Comparison of ENCODE assay signal across 29 cellular contexts in the genomic region with DNA sequence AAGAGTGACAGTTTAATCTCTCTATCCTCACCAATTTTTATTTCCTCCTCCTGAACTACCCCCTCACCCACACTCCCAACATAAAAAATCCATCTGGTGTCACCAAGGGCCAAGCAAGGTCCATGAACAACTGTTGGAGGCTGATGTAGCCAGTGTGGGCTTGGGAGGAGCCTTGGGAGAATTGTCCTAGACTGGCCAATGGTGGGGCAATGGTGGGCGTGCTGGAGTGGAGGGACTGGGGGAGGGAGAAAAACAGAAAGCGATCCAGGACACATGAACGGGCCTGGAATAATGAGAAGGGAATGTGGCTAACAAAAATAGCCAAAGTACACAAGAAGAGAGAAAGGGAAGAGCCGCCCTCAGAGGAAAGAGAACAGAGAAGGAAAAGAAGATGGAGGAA.
DNase-seq lines count a peak whose midpoint lies in the region; ATAC-seq and TF ChIP-seq lines count a peak whose summit lies in the region.
"Had no signal": no experiment of that assay in that cellular context is flagged by ENCODE, and none has a peak within 500 bp of the region (broad histone marks: within the 10 kb centered on the region; RNA-seq: fewer than 3 reads in every experiment).

No MANE protein-coding gene starts in this region.

- H3K27me3 ChIP-seq in left lung, result no peaks in the 10 kb centered on the region
- H3K27me3 ChIP-seq in tibial artery, result no peaks in the 10 kb centered on the region
- H3K27me3 ChIP-seq: MG63, SJCRH30 had no signal

- peak; percentile 26 for ATAC-seq in left lung
- ATAC-seq in sciatic nerve, result peak; percentile 68
- ATAC-seq: A549; stimulated activated effector memory CD8-positive, alpha-beta T cell treated with anti-CD3 and anti-CD28 coated beads, Interleukin-12 subunit alpha, Interleukin-12 subunit beta, amount 100 ng/mL, for 72 hours had no signal

- H3K36me3 ChIP-seq in HEK293 (ENCODE audit: control insufficient read depth in 2 of 2, insufficient read depth in 1 of 2, low read length in 2 of 2), result no peaks in the 10 kb centered on the region
- H3K36me3 ChIP-seq in left lung, result no peaks in the 10 kb centered on the region
- H3K36me3 ChIP-seq in tibial artery, result no peaks in the 10 kb centered on the region
- H3K36me3 ChIP-seq: MG63, SJCRH30 had no signal

- POLR2A ChIA-PET in HEK293 (lab: Yijun Ruan, JAX), result interaction anchor here (1.4 kb wide), 1 partner anchor 273 kb away, joined by 3 read pairs; a partner anchor contains a TSS

- H3K4me3 ChIP-seq in HEK293 (ENCODE audit: low read depth, low read length), result no peak overlapping the region
- H3K4me3 ChIP-seq in fibroblast of the aortic adventitia (ENCODE audit: low read depth, low read length), result no peak overlapping the region
- no peak overlapping the region for H3K4me3 ChIP-seq in left lung
- no peak overlapping the region for H3K4me3 ChIP-seq in tibial artery
- H3K4me3 ChIP-seq: A549, MG63, SJCRH30 had no signal

- H3K4me1 ChIP-seq in HEK293 (ENCODE audit: control insufficient read depth, insufficient read depth, low read length) (no peaks in the 10 kb centered on the region), left lung (no peaks in the 10 kb centered on the region), tibial artery (no peaks in the 10 kb centered on the region)
- H3K4me1 ChIP-seq: A549 had no signal

- CTCF ChIA-PET in HEK293 (lab: Yijun Ruan, JAX), result no interaction called here

- TF ChIP-seq CTCF in HEK293 (tag by site-specific recombination; IDR thresholded peaks at IDR 0.05), result no peak
- TF ChIP-seq CTCF in fibroblast of the aortic adventitia (IDR thresholded peaks at IDR 0.05; ENCODE audit: insufficient read depth, low read length), result no peak
- no peak for TF ChIP-seq CTCF in left lung (IDR thresholded peaks at IDR 0.05)
- TF ChIP-seq CTCF in tibial artery (IDR thresholded peaks at IDR 0.05), result no peak

- H3K9me3 ChIP-seq in HEK293 (ENCODE audit: control insufficient read depth, insufficient read depth, low read depth, low read length), result no peaks in the 10 kb centered on the region
- no peaks in the 10 kb centered on the region for H3K9me3 ChIP-seq in left lung
- H3K9me3 ChIP-seq in tibial artery, result no peaks in the 10 kb centered on the region
- H3K9me3 ChIP-seq: A549, MG63, SJCRH30 had no signal

- intact Hi-C loops in left lung (cut with DNase I), result no loop called here
- intact Hi-C loops in sciatic nerve (cut with DNase I), result no loop called here
- intact Hi-C loops in tibial artery (cut with DNase I; ENCODE audit: low total_unique reads), result no loop called here

- DNase-seq in fibroblast of the aortic adventitia (ENCODE audit: low read depth) (peak; percentile 21), left lung (no peak), sciatic nerve (ENCODE audit: low spot score) (no peak), DMS153 (lab: John Stamatoyannopoulos, UW) (no peak), tibial artery (no peak), AML-193 (lab: John Stamatoyannopoulos, UW) (no peak)
- DNase-seq in stimulated activated CD8-positive, alpha-beta memory T cell treated with anti-CD3 and anti-CD28 coated beads, Interleukin-4, amount 100 ng/mL, for 48 hours, result no peak
- DNase-seq: activated CD4-positive, alpha-beta T cell treated with anti-CD3 and anti-CD28 coated beads for 48 hours; activated effector memory CD4-positive, alpha-beta T cell treated with Interleukin-2 at 50 U/mL for 16 hours; Calu3; CD4-positive, CD25-positive, alpha-beta regulatory T cell; DND-41; foreskin melanocyte; GF-D8; KBM-7; MG63; NCI-H1105 treated with DMSO at 0.1 percent for 48 hours; NCI-H187 treated with DMSO at 0.1 percent for 48 hours; NCI-H2171; NCI-H510A; SJCRH30; stimulated activated CD4-positive, alpha-beta T cell treated with anti-CD3 and anti-CD28 coated beads, Interleukin-15, amount 100 ng/mL, for 24 hours; stimulated activated CD4-positive, alpha-beta T cell treated with anti-CD3 and anti-CD28 coated beads, Interleukin-4, amount 100 ng/mL, for 4 hours; T1000 had no signal

- H3K27ac ChIP-seq in HEK293 (ENCODE audit: extremely low read depth, low read depth, low read length) (no peak overlapping the region), left lung (peak overlapping the region in 1 of 2 donors; percentile 13), tibial artery (no peak overlapping the region)
- H3K27ac ChIP-seq: A549, HL-60, SJCRH30, VCaP had no signal

TF ChIP-seq in HEK293, 187 proteins besides CTCF, POLR2A, EP300 and RAD21:
- TF ChIP-seq ZNF629 (tag by site-specific recombination; IDR thresholded peaks at IDR 0.05) (no peak), ZFHX2 (tag by site-specific recombination; conservative IDR thresholded peaks at IDR 0.05) (peak; percentile 73), ZNF747 (tag by site-specific recombination; IDR thresholded peaks at IDR 0.05) (no peak), ZNF426 (tag by site-specific recombination; IDR thresholded peaks at IDR 0.05) (no peak), KLF10 (tag by site-specific recombination; IDR thresholded peaks at IDR 0.05) (no peak), EGR2 (tag by site-specific recombination; IDR thresholded peaks at IDR 0.05; ENCODE audit: low read depth) (peak; percentile 88)
- TF ChIP-seq, protein P1, sequence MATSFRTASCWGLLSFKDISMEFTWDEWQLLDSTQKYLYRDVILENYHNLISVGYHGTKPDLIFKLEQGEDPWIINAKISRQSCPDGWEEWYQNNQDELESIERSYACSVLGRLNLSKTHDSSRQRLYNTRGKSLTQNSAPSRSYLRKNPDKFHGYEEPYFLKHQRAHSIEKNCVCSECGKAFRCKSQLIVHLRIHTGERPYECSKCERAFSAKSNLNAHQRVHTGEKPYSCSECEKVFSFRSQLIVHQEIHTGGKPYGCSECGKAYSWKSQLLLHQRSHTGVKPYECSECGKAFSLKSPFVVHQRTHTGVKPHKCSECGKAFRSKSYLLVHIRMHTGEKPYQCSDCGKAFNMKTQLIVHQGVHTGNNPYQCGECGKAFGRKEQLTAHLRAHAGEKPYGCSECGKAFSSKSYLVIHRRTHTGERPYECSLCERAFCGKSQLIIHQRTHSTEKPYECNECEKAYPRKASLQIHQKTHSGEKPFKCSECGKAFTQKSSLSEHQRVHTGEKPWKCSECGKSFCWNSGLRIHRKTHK (tag by site-specific recombination; IDR thresholded peaks at IDR 0.05), result no peak
- TF ChIP-seq, protein P2, sequence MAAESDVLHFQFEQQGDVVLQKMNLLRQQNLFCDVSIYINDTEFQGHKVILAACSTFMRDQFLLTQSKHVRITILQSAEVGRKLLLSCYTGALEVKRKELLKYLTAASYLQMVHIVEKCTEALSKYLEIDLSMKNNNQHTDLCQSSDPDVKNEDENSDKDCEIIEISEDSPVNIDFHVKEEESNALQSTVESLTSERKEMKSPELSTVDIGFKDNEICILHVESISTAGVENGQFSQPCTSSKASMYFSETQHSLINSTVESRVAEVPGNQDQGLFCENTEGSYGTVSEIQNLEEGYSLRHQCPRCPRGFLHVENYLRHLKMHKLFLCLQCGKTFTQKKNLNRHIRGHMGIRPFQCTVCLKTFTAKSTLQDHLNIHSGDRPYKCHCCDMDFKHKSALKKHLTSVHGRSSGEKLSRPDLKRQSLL (tag by site-specific recombination; IDR thresholded peaks at IDR 0.05), result no peak
